ENCODE assay signal across 1 cellular context in the genomic region with DNA sequence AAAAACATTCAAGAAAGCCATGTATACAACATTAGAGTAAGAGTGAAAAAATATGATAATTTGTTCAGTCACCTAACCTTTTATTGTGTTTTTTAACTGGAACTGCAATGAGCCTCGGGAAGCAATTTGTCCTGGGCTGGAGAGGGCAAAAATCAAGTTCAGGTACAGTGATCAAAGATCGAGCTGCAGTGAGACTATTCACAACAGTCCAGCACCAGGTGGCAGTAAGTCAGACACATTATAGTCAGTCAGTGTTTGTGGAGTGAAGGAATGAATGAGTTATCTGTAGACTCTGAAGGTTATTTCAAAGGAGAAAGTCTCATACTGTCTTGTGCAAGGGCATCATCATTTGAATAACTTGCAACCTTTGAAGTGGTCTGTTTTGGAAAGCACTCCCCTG.
TF ChIP-seq lines count a peak whose summit lies in the region.

No MANE protein-coding gene starts in this region.

TF ChIP-seq in HCT116, 20 proteins besides CTCF, POLR2A, EP300 and RAD21 (continued from another document):
- TF ChIP-seq, protein P1, sequence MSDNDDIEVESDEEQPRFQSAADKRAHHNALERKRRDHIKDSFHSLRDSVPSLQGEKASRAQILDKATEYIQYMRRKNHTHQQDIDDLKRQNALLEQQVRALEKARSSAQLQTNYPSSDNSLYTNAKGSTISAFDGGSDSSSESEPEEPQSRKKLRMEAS (IDR thresholded peaks at IDR 0.05), result no peak
- no peak for TF ChIP-seq JUND (IDR thresholded peaks at IDR 0.05)
- no peak for TF ChIP-seq CBX3 (IDR thresholded peaks at IDR 0.05; ENCODE audit: low read depth)
- TF ChIP-seq EZH2phosphoT487 (IDR thresholded peaks at IDR 0.05; ENCODE audit: borderline replicate concordance), result no peak
